8 cellular contexts compared by ENCODE assay signal in genomic region chr6:30238178-30238795, GRCh38. TPM values are rescaled to one million over a fixed set of nuclear protein-coding genes. Genes with fewer than 3 reads are reported as not detected.
DNase-seq lines count a peak whose midpoint lies in the region; ATAC-seq and TF ChIP-seq lines count a peak whose summit lies in the region.
"Had no signal": no experiment of that assay in that cellular context is flagged by ENCODE, and none has a peak within 500 bp of the region (broad histone marks: within the 10 kb centered on the region; RNA-seq: fewer than 3 reads in every experiment).

No MANE protein-coding gene starts in this region.

- H2BK12ac ChIP-seq in mesenchymal stem cell (ENCODE audit: low read length in 2 of 2), result no peak overlapping the region

- H3K36me3 ChIP-seq in mesenchymal stem cell (ENCODE audit: control insufficient read depth in 1 of 2, insufficient read depth in 2 of 2, low read depth in 1 of 2, low read length in 2 of 2) (no peaks in the 10 kb centered on the region), heart left ventricle (no peaks in the 10 kb centered on the region)

- no peaks in the 10 kb centered on the region for H3K4me1 Mint-ChIP-seq in activated CD8-positive, alpha-beta T cell treated with anti-CD3 and anti-CD28 coated beads, Interleukin-2, amount 10 ng/mL, durations not matched to agents 7 days and 5 days (ENCODE audit: low read depth)

- H3K9me3 Mint-ChIP-seq in activated CD8-positive, alpha-beta T cell treated with anti-CD3 and anti-CD28 coated beads, Interleukin-2, amount 10 ng/mL, durations not matched to agents 7 days and 5 days (ENCODE audit: insufficient read depth), result no peaks in the 10 kb centered on the region

- DNase-seq in DMS114 treated with DMSO at 0.1 percent for 48 hours (lab: John Stamatoyannopoulos, UW; ENCODE audit: unreplicated experiment) (peak; percentile 37), HEK293T (ENCODE audit: extremely low spot score) (peak; percentile 45), mesenchymal stem cell (peak; percentile 16), heart left ventricle (no peak)
- peak; percentile 51 for DNase-seq in activated CD8-positive, alpha-beta T cell treated with anti-CD3 and anti-CD28 coated beads, Interleukin-2, amount 10 ng/mL, durations not matched to agents 7 days and 5 days

- no peak overlapping the region for H2AK5ac ChIP-seq in mesenchymal stem cell (ENCODE audit: low read length, severe bottlenecking)

- no peaks in the 10 kb centered on the region for H3K79me1 ChIP-seq in mesenchymal stem cell (replicated peaks; ENCODE audit: low read length, poor library complexity, severe bottlenecking)

- TF ChIP-seq POLR2A in heart left ventricle (IDR thresholded peaks at IDR 0.05), result no peak

- no peak overlapping the region for H2BK15ac ChIP-seq in mesenchymal stem cell (ENCODE audit: low read depth, poor library complexity, severe bottlenecking)

- 50% methylated on average over 6 of the region's 6 CpGs for WGBS in mesenchymal stem cell
- WGBS in heart left ventricle, 4 donors, result 41 to 55% (median 49%) methylated on average over 6 of the region's 6 CpGs

- no peak overlapping the region for H3K27ac Mint-ChIP-seq in activated CD8-positive, alpha-beta T cell treated with anti-CD3 and anti-CD28 coated beads, Interleukin-2, amount 10 ng/mL, durations not matched to agents 7 days and 5 days

- no peak overlapping the region for H4K8ac ChIP-seq in mesenchymal stem cell (ENCODE audit: low read length)

- peak; percentile 78 for ATAC-seq in activated CD8-positive, alpha-beta T cell treated with anti-CD3 and anti-CD28 coated beads, Interleukin-2, amount 10 ng/mL, durations not matched to agents 7 days and 5 days
- ATAC-seq in HG02798 (IDR thresholded peaks at IDR 0.05; ENCODE audit: poor library complexity, unreplicated experiment) (no peak), heart left ventricle (no peak), HG02571 (IDR thresholded peaks at IDR 0.05; ENCODE audit: unreplicated experiment) (no peak)

- H3K9ac ChIP-seq in mesenchymal stem cell (ENCODE audit: low read length), result no peak overlapping the region

- no peak overlapping the region for H2AFZ ChIP-seq in mesenchymal stem cell (ENCODE audit: low read depth, low read length)

- no peak overlapping the region for H3K23ac ChIP-seq in mesenchymal stem cell (ENCODE audit: low read length in 2 of 2)

- no peaks in the 10 kb centered on the region for H3K9me3 ChIP-seq in mesenchymal stem cell (ENCODE audit: control insufficient read depth, low read length)
- no peaks in the 10 kb centered on the region for H3K9me3 ChIP-seq in heart left ventricle

- H3K4me1 ChIP-seq in mesenchymal stem cell (ENCODE audit: control insufficient read depth, insufficient read depth, low read depth, low read length) (no peaks in the 10 kb centered on the region), heart left ventricle (no peaks in the 10 kb centered on the region)

- no peak overlapping the region for H3K4me3 ChIP-seq in mesenchymal stem cell (ENCODE audit: insufficient read depth in 1 of 2, low read depth in 1 of 2, low read length in 2 of 2)
- no peak overlapping the region for H3K4me3 ChIP-seq in heart left ventricle

- H3K4me3 Mint-ChIP-seq in activated CD8-positive, alpha-beta T cell treated with anti-CD3 and anti-CD28 coated beads, Interleukin-2, amount 10 ng/mL, durations not matched to agents 7 days and 5 days, result no peak overlapping the region

- H3K4ac ChIP-seq in mesenchymal stem cell (ENCODE audit: low read depth in 1 of 2, low read length in 2 of 2), result no peak overlapping the region

- H3K27ac ChIP-seq in mesenchymal stem cell (ENCODE audit: low read length, poor library complexity, severe bottlenecking) (no peak overlapping the region), heart left ventricle (no peak overlapping the region)
- H3K27ac ChIP-seq: epithelial cell of prostate had no signal

- no peak overlapping the region for H4K91ac ChIP-seq in mesenchymal stem cell (ENCODE audit: low read length)

- TF ChIP-seq CTCF in heart left ventricle (IDR thresholded peaks at IDR 0.05), result peak in 5 of 12 donors; percentile 9 to 29 (median 18)

- CTCF ChIA-PET in HEK293T (lab: Yijun Ruan, JAX), result interaction anchor here (1.0 to 1.4 kb wide), 2 partner anchors 19 to 159 kb away, joined by 6 read pairs; no protein-coding TSS in a partner anchor
- CTCF ChIA-PET in activated CD8-positive, alpha-beta T cell treated with anti-CD3 and anti-CD28 coated beads, Interleukin-2, amount 10 ng/mL, durations not matched to agents 7 days and 5 days (lab: Charles Lee), result interaction anchor here (0.6 to 3.8 kb wide), 18 partner anchors 10 to 215 kb away, joined by 3 to 29 read pairs (median 5); partner anchors contain the start of genes TRIM26 and TRIM39

- H3K18ac ChIP-seq in mesenchymal stem cell (ENCODE audit: low read depth in 1 of 2, low read length in 2 of 2), result no peak overlapping the region

- intact Hi-C loops in heart left ventricle (cut with DNase I), result no loop called here

- no peaks in the 10 kb centered on the region for H3K36me3 Mint-ChIP-seq in activated CD8-positive, alpha-beta T cell treated with anti-CD3 and anti-CD28 coated beads, Interleukin-2, amount 10 ng/mL, durations not matched to agents 7 days and 5 days (ENCODE audit: low read depth)

- POLR2A ChIA-PET in HEK293T (lab: Yijun Ruan, JAX), result interaction anchor here (0.6 to 1.1 kb wide), 4 partner anchors 19 to 88 kb away, joined by 3 to 5 read pairs (median 3); no protein-coding TSS in a partner anchor
- POLR2A ChIA-PET in activated CD8-positive, alpha-beta T cell treated with anti-CD3 and anti-CD28 coated beads, Interleukin-2, amount 10 ng/mL, durations not matched to agents 7 days and 5 days (lab: Charles Lee), result no interaction called here

- H3K14ac ChIP-seq in mesenchymal stem cell (ENCODE audit: low read length in 2 of 2), result no peak overlapping the region

- H3K4me2 ChIP-seq in mesenchymal stem cell (ENCODE audit: low read length, poor library complexity, severe bottlenecking), result no peak overlapping the region

- H3K27me3 ChIP-seq in mesenchymal stem cell (ENCODE audit: control insufficient read depth in 1 of 2, insufficient read depth in 1 of 2, low read length in 2 of 2) (peaks cover 11% of the 10 kb centered on the region in 2 experiments), heart left ventricle (no peaks in the 10 kb centered on the region)

- H3K27me3 Mint-ChIP-seq in activated CD8-positive, alpha-beta T cell treated with anti-CD3 and anti-CD28 coated beads, Interleukin-2, amount 10 ng/mL, durations not matched to agents 7 days and 5 days (ENCODE audit: low read depth), result peaks cover 37% of the 10 kb centered on the region

- H2BK120ac ChIP-seq in mesenchymal stem cell (ENCODE audit: low read depth, low read length), result no peak overlapping the region

- no peak overlapping the region for H2BK5ac ChIP-seq in mesenchymal stem cell (ENCODE audit: low read depth, low read length, poor library complexity, severe bottlenecking)

TF ChIP-seq in HEK293T, 16 proteins besides CTCF, POLR2A, EP300 and RAD21:
- TF ChIP-seq CTBP1 (IDR thresholded peaks at IDR 0.05; ENCODE audit: borderline replicate concordance), result no peak
- TF ChIP-seq FOXA1 (IDR thresholded peaks at IDR 0.05), result no peak
- no peak for TF ChIP-seq L3MBTL2 (conservative IDR thresholded peaks at IDR 0.05)
- no peak for TF ChIP-seq BHLHE40 (IDR thresholded peaks at IDR 0.05; ENCODE audit: borderline replicate concordance)
- no peak for TF ChIP-seq SUZ12 (IDR thresholded peaks at IDR 0.05)
- TF ChIP-seq FOXK2 (IDR thresholded peaks at IDR 0.05), result no peak
- TF ChIP-seq ELF4 (IDR thresholded peaks at IDR 0.05), result no peak
- TF ChIP-seq ZNF384 (IDR thresholded peaks at IDR 0.05), result no peak
- TF ChIP-seq TARDBP (IDR thresholded peaks at IDR 0.05), result no peak
- TF ChIP-seq FOXM1 (IDR thresholded peaks at IDR 0.05; ENCODE audit: borderline replicate concordance), result no peak
- no peak for TF ChIP-seq SP1 (IDR thresholded peaks at IDR 0.05)
- no peak for TF ChIP-seq PKNOX1 (IDR thresholded peaks at IDR 0.05)
- no peak for TF ChIP-seq NFRKB (IDR thresholded peaks at IDR 0.05)
- no peak for TF ChIP-seq LEF1 (IDR thresholded peaks at IDR 0.05; ENCODE audit: borderline replicate concordance)
TF ChIP-seq in HEK293T: peak in this region for 0.

RNA-seq across cellular contexts. Expression of gene TRIM26, which starts 25.1 kb away (rescaled TPM):
- total RNA-seq in activated CD8-positive, alpha-beta T cell treated with anti-CD3 and anti-CD28 coated beads, Interleukin-2, amount 10 ng/mL, durations not matched to agents 7 days and 5 days, result 10 to 100 TPM; 78.0 to 86.4 TPM
- polyA plus RNA-seq in mesenchymal stem cell (2013, experiment 1 of 2), result 24.2 TPM
- polyA plus RNA-seq in mesenchymal stem cell (2013, experiment 2 of 2), result 24.0 TPM
- 10 to 100 TPM; 19.1 to 37.4 (median 24.5) TPM for total RNA-seq in heart left ventricle
- polyA plus RNA-seq in heart left ventricle, result 10 to 100 TPM; 15.1 to 31.8 TPM

Comparison
In these comparisons a context has a peak if more than half of its experiments do, and no peak if none do; other contexts are left out.
1. DNase-seq: peak in DMS114 treated with DMSO at 0.1 percent for 48 hours (single experiment), HEK293T (single experiment), activated CD8-positive, alpha-beta T cell treated with anti-CD3 and anti-CD28 coated beads, Interleukin-2, amount 10 ng/mL, durations not matched to agents 7 days and 5 days (single experiment) and mesenchymal stem cell (single experiment); none in heart left ventricle (0 of 5).